ENCODE assay signal across 8 cellular contexts in genomic region chr13:76992548-76993001, GRCh38. TPM values are rescaled to one million over a fixed set of nuclear protein-coding genes. Genes with fewer than 3 reads are reported as not detected.
DNase-seq lines count a peak whose midpoint lies in the region; ATAC-seq and TF ChIP-seq lines count a peak whose summit lies in the region.

No MANE protein-coding gene starts in this region.

- no peak for DNase-seq in BE2C
- DNase-seq in RWPE1 (ENCODE audit: low spot score), result no peak
- no peak for DNase-seq in central memory CD8-positive, alpha-beta T cell (ENCODE audit: low spot score in 2 of 2)
- peak; percentile 53 for DNase-seq in left lobe of liver (ENCODE audit: low spot score)
- peak; percentile 41 for DNase-seq in stimulated activated CD8-positive, alpha-beta memory T cell treated with anti-CD3 and anti-CD28 coated beads, Interleukin-4, amount 100 ng/mL, for 48 hours
- no peak for DNase-seq in DMS114 treated with DMSO at 0.1 percent for 48 hours (lab: John Stamatoyannopoulos, UW; ENCODE audit: unreplicated experiment)
- no peak for DNase-seq in GF-D8 (lab: John Stamatoyannopoulos, UW)

- H3K27me3 ChIP-seq in BE2C, result no peaks in the 10 kb centered on the region

- H3K4me3 ChIP-seq in BE2C (ENCODE audit: low read depth, low read length), result peak overlapping the region; percentile 91

- peaks cover 36% of the 10 kb centered on the region for H3K4me1 Mint-ChIP-seq in central memory CD8-positive, alpha-beta T cell

- peaks cover 21% of the 10 kb centered on the region for H3K27me3 Mint-ChIP-seq in central memory CD8-positive, alpha-beta T cell

- H3K27ac ChIP-seq in RWPE1, result peak overlapping the region; percentile 84

- H3K4me1 ChIP-seq in BE2C, result no peaks in the 10 kb centered on the region

- CTCF ChIA-PET in RWPE1 (lab: Yijun Ruan, JAX), result interaction anchor here (0.6 to 1.2 kb wide), 3 partner anchors 11 to 24 kb away, joined by 3 read pairs; no protein-coding TSS in a partner anchor

- peak overlapping the region; percentile 94 for H3K27ac Mint-ChIP-seq in central memory CD8-positive, alpha-beta T cell (ENCODE audit: low read depth)

- peak; percentile 13 for ATAC-seq in GM21786 (IDR thresholded peaks at IDR 0.05; ENCODE audit: unreplicated experiment)
- no peak for ATAC-seq in central memory CD8-positive, alpha-beta T cell (replicated peaks; ENCODE audit: extremely low read depth, poor library complexity, severe bottlenecking)
- peak; percentile 34 for ATAC-seq in left lobe of liver

- peaks cover 8% of the 10 kb centered on the region for H3K36me3 ChIP-seq in BE2C

- H3K36me3 Mint-ChIP-seq in central memory CD8-positive, alpha-beta T cell (ENCODE audit: insufficient read depth), result peaks cover 22% of the 10 kb centered on the region

- H3K9me3 ChIP-seq in BE2C, result no peaks in the 10 kb centered on the region

- POLR2A ChIA-PET in RWPE1 (lab: Yijun Ruan, JAX; ENCODE audit: low non-redundant PET), result no interaction called here

- peak overlapping the region; percentile 89 for H3K4me3 Mint-ChIP-seq in central memory CD8-positive, alpha-beta T cell

- TF ChIP-seq CTCF in BE2C (IDR thresholded peaks at IDR 0.05; ENCODE audit: low read depth, low read length) (no peak), RWPE1 (conservative IDR thresholded peaks at IDR 0.05; ENCODE audit: low read depth) (no peak)

- no peaks in the 10 kb centered on the region for H3K9me3 Mint-ChIP-seq in central memory CD8-positive, alpha-beta T cell

RNA-seq across cellular contexts. Expression of gene CLN5, which starts 0.7 kb away (rescaled TPM):
- polyA plus RNA-seq in BE2C (2012; ENCODE audit: insufficient read depth, insufficient read length, low read depth), result 16.9 TPM
- 24.2 TPM for total RNA-seq in left lobe of liver

RNA-seq across cellular contexts. Expression of gene FBXL3, which starts 34.4 kb away (rescaled TPM):
- polyA plus RNA-seq in BE2C (2012; ENCODE audit: insufficient read depth, insufficient read length, low read depth), result 14.3 TPM
- 14.3 TPM for total RNA-seq in left lobe of liver

RNA-seq across cellular contexts. Expression of gene ACOD1, which starts 44.3 kb away (rescaled TPM):
- not detected for polyA plus RNA-seq in BE2C (2012; ENCODE audit: insufficient read depth, insufficient read length, low read depth)
- not detected for total RNA-seq in left lobe of liver

Comparison
In these comparisons a context has a peak if more than half of its experiments do, and no peak if none do; other contexts are left out.
1. DNase-seq: peak in left lobe of liver (single experiment) and stimulated activated CD8-positive, alpha-beta memory T cell treated with anti-CD3 and anti-CD28 coated beads, Interleukin-4, amount 100 ng/mL, for 48 hours (single experiment); none in BE2C (single experiment), RWPE1 (single experiment), central memory CD8-positive, alpha-beta T cell (0 of 2), DMS114 treated with DMSO at 0.1 percent for 48 hours (single experiment) and GF-D8 (single experiment).